ENCODE assay signal across 8 cellular contexts in genomic region chr3:96813820-96814580, GRCh38. TPM values are rescaled to one million over a fixed set of nuclear protein-coding genes. Genes with fewer than 3 reads are reported as not detected.
A peak's percentile ranks its signal among the peaks of the same experiment; 100 is the strongest.
DNase-seq lines count a peak whose midpoint lies in the region; ATAC-seq and TF ChIP-seq lines count a peak whose summit lies in the region.

No MANE protein-coding gene starts in this region.

- no peaks in the 10 kb centered on the region for H3K9me2 ChIP-seq in PC-3 (replicated peaks; ENCODE audit: low read length)

- peak; percentile 59 for DNase-seq in Ammon's horn (ENCODE audit: low spot score)
- DNase-seq in PC-3 = peak; percentile 66
- DNase-seq in cerebellum (ENCODE audit: low spot score) = peak; percentile 67
- peak; percentile 62 for DNase-seq in kidney tubule cell (ENCODE audit: low spot score)
- DNase-seq in stimulated activated CD4-positive, alpha-beta T cell treated with anti-CD3 and anti-CD28 coated beads, Interleukin-12 subunit alpha, Interleukin-12 subunit beta, amount 100 ng/mL, for 4 hours = no peak

- POLR2A ChIA-PET in PC-3 (lab: Charles Lee; ENCODE audit: unreplicated experiment) = interaction anchor here (0.7 kb wide), 1 partner anchor 379 kb away, joined by 3 read pairs; no protein-coding TSS in a partner anchor

- peak; percentile 39; the same call in 1 of the 2 replicates for TF ChIP-seq CTCF in PC-3 (conservative IDR thresholded peaks at IDR 0.05; ENCODE audit: low read depth, low read length)

- peaks cover 8% of the 10 kb centered on the region for H3K4me1 ChIP-seq in PC-3 (ENCODE audit: insufficient read depth, low read length)

- H3K27me3 ChIP-seq in PC-3 (ENCODE audit: low read length) = peaks cover 13% of the 10 kb centered on the region

- intact Hi-C loops in PC-3 (cut with micrococcal nuclease) = loop anchor here (1.0 to 10.0 kb wide), 8 partner anchors 49 to 1293 kb away; no protein-coding TSS in a partner anchor

- H4K20me1 ChIP-seq in PC-3 (ENCODE audit: low read length) = no peaks in the 10 kb centered on the region

- H3K27ac ChIP-seq in PC-3 (ENCODE audit: low read length) = no peak overlapping the region

- H3K27ac Mint-ChIP-seq in stimulated activated memory B cell treated with anti-CD40 and anti-IgM and Interleukin-4, amounts not matched to agents 10 μg/mL and 1 μg/mL and 100 μg/mL, for 72 hours = no peak overlapping the region

- H2AFZ ChIP-seq in PC-3 (ENCODE audit: low read length) = peak overlapping the region; percentile 98

- no peaks in the 10 kb centered on the region for H3K36me3 ChIP-seq in PC-3 (ENCODE audit: low read depth, low read length)

- H3K27me3 Mint-ChIP-seq in stimulated activated memory B cell treated with anti-CD40 and anti-IgM and Interleukin-4, amounts not matched to agents 10 μg/mL and 1 μg/mL and 100 μg/mL, for 72 hours = peaks cover 33% of the 10 kb centered on the region

- BruUV-seq in PC-3 (replicated peaks; lab: Mats Ljungman, UMichigan) = no TSS peak

- peak overlapping the region; percentile 81 for H3K4me3 ChIP-seq in PC-3 (ENCODE audit: low read length)

- H3K9me3 ChIP-seq in PC-3 (ENCODE audit: low read length) = no peaks in the 10 kb centered on the region

- H3K79me2 ChIP-seq in PC-3 (ENCODE audit: low read length) = no peaks in the 10 kb centered on the region

- no peak for TF ChIP-seq POLR2A in GM18505 (IDR thresholded peaks at IDR 0.05; ENCODE audit: borderline replicate concordance, extremely low read depth, insufficient read depth, insufficient read length)

- H3K4me2 ChIP-seq in PC-3 (ENCODE audit: low read length) = peak overlapping the region; percentile 92

- H3K9ac ChIP-seq in PC-3 (ENCODE audit: low read length) = peak overlapping the region; percentile 18; the same call in 1 of the 2 replicates

- H3K4me3 Mint-ChIP-seq in stimulated activated memory B cell treated with anti-CD40 and anti-IgM and Interleukin-4, amounts not matched to agents 10 μg/mL and 1 μg/mL and 100 μg/mL, for 72 hours = peak overlapping the region; percentile 62

- ATAC-seq in GM18505 (IDR thresholded peaks at IDR 0.05; ENCODE audit: unreplicated experiment) = peak; percentile 24
- ATAC-seq in HG03066 (IDR thresholded peaks at IDR 0.05; ENCODE audit: low read depth, unreplicated experiment) = peak; percentile 29
- ATAC-seq in PC-3 = peak; percentile 62
- ATAC-seq in stimulated activated memory B cell treated with anti-CD40 and anti-IgM and Interleukin-4, amounts not matched to agents 10 μg/mL and 1 μg/mL and 100 μg/mL, for 72 hours = peak; percentile 35

- CTCF ChIA-PET in PC-3 (lab: Charles Lee) = interaction anchor here (0.6 to 0.7 kb wide), 3 partner anchors 330 to 1335 kb away, joined by 3 to 13 read pairs (median 4); no protein-coding TSS in a partner anchor

- H3K9me3 Mint-ChIP-seq in stimulated activated memory B cell treated with anti-CD40 and anti-IgM and Interleukin-4, amounts not matched to agents 10 μg/mL and 1 μg/mL and 100 μg/mL, for 72 hours = no peaks in the 10 kb centered on the region

- H3K4me1 Mint-ChIP-seq in stimulated activated memory B cell treated with anti-CD40 and anti-IgM and Interleukin-4, amounts not matched to agents 10 μg/mL and 1 μg/mL and 100 μg/mL, for 72 hours = peaks cover 7% of the 10 kb centered on the region

- H3F3A ChIP-seq in PC-3 (ENCODE audit: low read length, unreplicated experiment) = no peaks in the 10 kb centered on the region

- H3K36me3 Mint-ChIP-seq in stimulated activated memory B cell treated with anti-CD40 and anti-IgM and Interleukin-4, amounts not matched to agents 10 μg/mL and 1 μg/mL and 100 μg/mL, for 72 hours = no peaks in the 10 kb centered on the region

RNA-seq across cellular contexts. Expression of gene EPHA6, which starts 0.4 kb away (rescaled TPM):
- 1.8 and 3.6 TPM in 2 replicates for total RNA-seq in PC-3 (2014; rRNA removed)
- 51.0 TPM for total RNA-seq in cerebellum

Comparison
In these comparisons a context has a peak if more than half of its experiments do, and no peak if none do; other contexts are left out.
1. RNA of gene EPHA6, which starts 0.4 kb away (total RNA-seq): 51.0 TPM in cerebellum (single experiment); 1.8 to 3.6 TPM in PC-3; every median in the first group is over 10 times any median in the second.
2. Peak in every context shown above with its lines, with median percentiles within 50 percentile points of each other: ATAC-seq.